9 cellular contexts compared by ENCODE assay signal in the genomic region with DNA sequence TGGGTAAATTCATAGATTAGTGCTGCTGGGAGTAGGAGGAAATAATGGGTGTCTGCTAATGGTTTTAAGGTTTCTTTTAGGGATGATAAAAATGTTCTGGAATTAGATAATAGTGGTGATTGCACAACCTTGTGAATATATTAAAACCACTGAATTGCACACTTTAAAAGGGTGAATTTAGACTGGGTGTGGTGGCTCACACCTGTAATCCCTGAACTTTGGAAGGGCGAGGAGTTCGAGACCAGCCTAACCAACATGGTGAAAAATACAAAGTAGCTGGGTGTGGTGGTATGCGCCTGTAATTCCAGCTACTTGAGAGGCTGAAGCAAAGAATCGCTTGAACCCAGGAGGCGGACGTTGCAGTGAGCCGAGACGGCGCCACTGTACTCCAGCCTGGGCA. TPM values are rescaled to one million over a fixed set of nuclear protein-coding genes. Genes with fewer than 3 reads are reported as not detected.
DNase-seq lines count a peak whose midpoint lies in the region; ATAC-seq, FAIRE-seq and TF ChIP-seq lines count a peak whose summit lies in the region.
"Had no signal": no experiment of that assay in that cellular context is flagged by ENCODE, and none has a peak within 500 bp of the region (broad histone marks: within the 10 kb centered on the region; RNA-seq: fewer than 3 reads in every experiment).

No MANE protein-coding gene starts in this region.

- TF ChIP-seq CTCF in AG04449 (IDR thresholded peaks at IDR 0.05; ENCODE audit: insufficient read depth, low read length, missing control alignments) (no peak), bronchial epithelial cell (IDR thresholded peaks at IDR 0.05; ENCODE audit: insufficient read depth, low read length, severe bottlenecking) (no peak), mesothelial cell of epicardium (IDR thresholded peaks at IDR 0.05; ENCODE audit: unreplicated experiment) (no peak)

- H3K36me3 Mint-ChIP-seq in IgD-negative memory B cell (no peaks in the 10 kb centered on the region), mesothelial cell of epicardium (peaks cover 6% of the 10 kb centered on the region)

- POLR2A ChIA-PET in AG04449 (lab: Yijun Ruan, JAX) = no interaction called here

- H3K27me3 Mint-ChIP-seq in IgD-negative memory B cell = no peaks in the 10 kb centered on the region
- no peaks in the 10 kb centered on the region for H3K27me3 Mint-ChIP-seq in mesothelial cell of epicardium (ENCODE audit: low read depth)

- H3K36me3 ChIP-seq in bronchial epithelial cell (ENCODE audit: control insufficient read depth, insufficient read depth, low read length) = no peaks in the 10 kb centered on the region

- no peaks in the 10 kb centered on the region for H3K9me3 Mint-ChIP-seq in IgD-negative memory B cell
- H3K9me3 Mint-ChIP-seq in mesothelial cell of epicardium = no peaks in the 10 kb centered on the region

- no peak for ATAC-seq in HG02885 (IDR thresholded peaks at IDR 0.05; ENCODE audit: poor library complexity, unreplicated experiment)

- CTCF ChIA-PET in AG04449 (lab: Yijun Ruan, JAX) = interaction anchor here (1.5 to 2.5 kb wide), 4 partner anchors 10 to 635 kb away, joined by 8 to 22 read pairs (median 18); no protein-coding TSS in a partner anchor

- peaks cover 22 to 32% (median 26%) of the 10 kb centered on the region in 3 donors for H3K4me1 Mint-ChIP-seq in IgD-negative memory B cell
- peaks cover 12% of the 10 kb centered on the region for H3K4me1 Mint-ChIP-seq in mesothelial cell of epicardium

- H3K4me3 Mint-ChIP-seq in IgD-negative memory B cell (peak overlapping the region; percentile 74 to 97 (median 92)), mesothelial cell of epicardium (peak overlapping the region; percentile 92)

- H3K27ac Mint-ChIP-seq in IgD-negative memory B cell = peak overlapping the region; percentile 41 to 97 (median 88)
- peak overlapping the region; percentile 52 for H3K27ac Mint-ChIP-seq in mesothelial cell of epicardium

- H3K4me3 ChIP-seq in AG04449 (ENCODE audit: low read depth, low read length) (peak overlapping the region; percentile 90), bronchial epithelial cell (ENCODE audit: low read depth, low read length) (peak overlapping the region; percentile 81)

- no peak for DNase-seq in AG04449 (ENCODE audit: low read depth, low spot score)
- no peak for DNase-seq in bronchial epithelial cell (ENCODE audit: low read depth)
- no peak for DNase-seq in mesothelial cell of epicardium (ENCODE audit: low spot score in 2 of 2, unreplicated experiment in 2 of 2)
- no peak for DNase-seq in HTR-8/SVneo (ENCODE audit: insufficient read length, low spot score)
- DNase-seq in AML-193 (lab: John Stamatoyannopoulos, UW) = no peak
- DNase-seq in NK-92 (lab: John Stamatoyannopoulos, UW; ENCODE audit: unreplicated experiment) = no peak

- FAIRE-seq in bronchial epithelial cell (lab: Jason Lieb, UNC) = no peak
- FAIRE-seq in HTR-8/SVneo (lab: Jason Lieb, UNC) = no peak
- FAIRE-seq: GM12892 had no signal

- no peaks in the 10 kb centered on the region for H3K27me3 ChIP-seq in bronchial epithelial cell (ENCODE audit: control insufficient read depth, insufficient read depth, low read length)

RNA-seq across cellular contexts. Expression of a gene that starts 1.3 kb away (rescaled TPM):
- 8.8 TPM for polyA plus RNA-seq in IgD-negative memory B cell
- total RNA-seq in bronchial epithelial cell (12.9 and 16.3 TPM in 2 replicates), mesothelial cell of epicardium (21.6 to 25.0 TPM (median 23.4 TPM) in 3 replicates)

RNA-seq across cellular contexts. Expression of a gene that starts 42.8 kb away (rescaled TPM):
- polyA plus RNA-seq in IgD-negative memory B cell = 16.5 TPM
- total RNA-seq in bronchial epithelial cell (16.6 and 42.9 TPM in 2 replicates), mesothelial cell of epicardium (65.6 to 69.0 TPM (median 66.1 TPM) in 3 replicates)
